Comparison of ENCODE assay signal across 1 cellular context in genomic region chr12:30015661-30016060, GRCh38.
TF ChIP-seq lines count a peak whose summit lies in the region.

No MANE protein-coding gene starts in this region.

TF ChIP-seq in H1, 55 proteins besides CTCF, POLR2A, EP300 and RAD21 (continued from another document):
- TF ChIP-seq USF2 (IDR thresholded peaks at IDR 0.05; ENCODE audit: low read length) (no peak), RFX5 (IDR thresholded peaks at IDR 0.05; ENCODE audit: borderline replicate concordance, low read depth, low read length) (no peak), SP2 (IDR thresholded peaks at IDR 0.05; ENCODE audit: low read length) (no peak), RXRA (IDR thresholded peaks at IDR 0.05; ENCODE audit: insufficient read depth, low read depth, low read length) (no peak), ZNF274 (IDR thresholded peaks at IDR 0.05; ENCODE audit: borderline replicate concordance, extremely low read depth, low read length) (no peak), MAX (IDR thresholded peaks at IDR 0.05) (no peak), RBBP5 (IDR thresholded peaks at IDR 0.05; ENCODE audit: borderline replicate concordance, low read depth, low read length) (no peak), SRF (IDR thresholded peaks at IDR 0.05; ENCODE audit: low read depth, low read length) (no peak), RNF2 (IDR thresholded peaks at IDR 0.05; ENCODE audit: borderline replicate concordance, low read depth, low read length, missing control alignments, poor library complexity, severe bottlenecking) (no peak), GABPA (IDR thresholded peaks at IDR 0.05; ENCODE audit: borderline replicate concordance, insufficient read depth, low read length) (no peak), SAP30 (IDR thresholded peaks at IDR 0.05; ENCODE audit: insufficient read depth, insufficient replicate concordance, low read length) (no peak), FOSL1 (IDR thresholded peaks at IDR 0.05; ENCODE audit: insufficient read depth, low read depth, low read length) (no peak), CBX8 (IDR thresholded peaks at IDR 0.05; ENCODE audit: borderline replicate concordance, low read depth, low read length) (no peak)
